8 cellular contexts compared by ENCODE assay signal in genomic region chr6:11144393-11144829, GRCh38. TPM values are rescaled to one million over a fixed set of nuclear protein-coding genes. Genes with fewer than 3 reads are reported as not detected.
DNase-seq lines count a peak whose midpoint lies in the region; ATAC-seq and TF ChIP-seq lines count a peak whose summit lies in the region.

No MANE protein-coding gene starts in this region.

- H2AK5ac ChIP-seq in mesenchymal stem cell (ENCODE audit: low read length, severe bottlenecking), result no peak overlapping the region

- peak; percentile 58 for ATAC-seq in HG03039 (IDR thresholded peaks at IDR 0.05; ENCODE audit: unreplicated experiment)
- peak; percentile 96 for ATAC-seq in activated CD8-positive, alpha-beta T cell treated with anti-CD3 and anti-CD28 coated beads for 36 hours
- peak; percentile 92 for ATAC-seq in effector memory CD8-positive, alpha-beta T cell (replicated peaks)

- intact Hi-C loops in activated CD8-positive, alpha-beta T cell treated with anti-CD3 and anti-CD28 coated beads for 36 hours (cut with micrococcal nuclease), result loop anchor here (1.0 to 5.0 kb wide), 3 partner anchors 223 to 428 kb away; no protein-coding TSS in a partner anchor

- H3K4me3 Mint-ChIP-seq in activated CD8-positive, alpha-beta T cell treated with anti-CD3 and anti-CD28 coated beads for 36 hours, result no peak overlapping the region
- no peak overlapping the region for H3K4me3 Mint-ChIP-seq in effector memory CD8-positive, alpha-beta T cell

- POLR2A ChIA-PET in activated CD8-positive, alpha-beta T cell treated with anti-CD3 and anti-CD28 coated beads for 36 hours (lab: Charles Lee), result interaction anchor here (0.6 to 1.6 kb wide), 3 partner anchors 24 to 352 kb away, joined by 3 to 10 read pairs (median 4); no protein-coding TSS in a partner anchor

- H3K18ac ChIP-seq in mesenchymal stem cell (ENCODE audit: low read depth in 1 of 2, low read length in 2 of 2), result no peak overlapping the region

- H3K9ac ChIP-seq in mesenchymal stem cell (ENCODE audit: low read length), result no peak overlapping the region

- H3K36me3 ChIP-seq in mesenchymal stem cell (ENCODE audit: control insufficient read depth in 1 of 2, insufficient read depth in 2 of 2, low read depth in 1 of 2, low read length in 2 of 2), result no peaks in the 10 kb centered on the region

- H3K4me3 ChIP-seq in mesenchymal stem cell (ENCODE audit: insufficient read depth in 1 of 2, low read depth in 1 of 2, low read length in 2 of 2), result no peak overlapping the region

- H3K4me1 ChIP-seq in mesenchymal stem cell (ENCODE audit: control insufficient read depth, insufficient read depth, low read depth, low read length), result peaks cover 2% of the 10 kb centered on the region

- H2AFZ ChIP-seq in mesenchymal stem cell (ENCODE audit: low read depth, low read length), result no peak overlapping the region

- no peaks in the 10 kb centered on the region for H3K36me3 Mint-ChIP-seq in activated CD8-positive, alpha-beta T cell treated with anti-CD3 and anti-CD28 coated beads for 36 hours (ENCODE audit: low read depth)
- H3K36me3 Mint-ChIP-seq in effector memory CD8-positive, alpha-beta T cell (ENCODE audit: insufficient read depth), result no peaks in the 10 kb centered on the region

- no peaks in the 10 kb centered on the region for H3K27me3 ChIP-seq in mesenchymal stem cell (ENCODE audit: control insufficient read depth in 1 of 2, insufficient read depth in 1 of 2, low read length in 2 of 2)

- no peak overlapping the region for H3K4me2 ChIP-seq in mesenchymal stem cell (ENCODE audit: low read length, poor library complexity, severe bottlenecking)

- H4K8ac ChIP-seq in mesenchymal stem cell (ENCODE audit: low read length), result no peak overlapping the region

- H4K91ac ChIP-seq in mesenchymal stem cell (ENCODE audit: low read length), result no peak overlapping the region

- no peak overlapping the region for H3K27ac Mint-ChIP-seq in activated CD8-positive, alpha-beta T cell treated with anti-CD3 and anti-CD28 coated beads for 36 hours
- H3K27ac Mint-ChIP-seq in effector memory CD8-positive, alpha-beta T cell, result no peak overlapping the region

- H2BK12ac ChIP-seq in mesenchymal stem cell (ENCODE audit: low read length in 2 of 2), result peak overlapping the region in 1 of 2 experiments; percentile 43

- TF ChIP-seq CTCF in 22Rv1 (IDR thresholded peaks at IDR 0.05) (peak; percentile 87), GM12873 (IDR thresholded peaks at IDR 0.05; ENCODE audit: insufficient read depth, low read depth, low read length, missing control alignments) (peak; percentile 92)
- TF ChIP-seq CTCF in activated CD8-positive, alpha-beta T cell treated with anti-CD3 and anti-CD28 coated beads for 36 hours (IDR thresholded peaks at IDR 0.05), result peak; percentile 85

- 27% methylated on average over 6 of the region's 6 CpGs for WGBS in mesenchymal stem cell

- CTCF ChIA-PET in activated CD8-positive, alpha-beta T cell treated with anti-CD3 and anti-CD28 coated beads for 36 hours (lab: Charles Lee), result interaction anchor here (0.6 to 4.0 kb wide), 23 partner anchors 11 to 431 kb away, joined by 3 to 86 read pairs (median 3); no protein-coding TSS in a partner anchor

- H3K27ac ChIP-seq in 22Rv1, result no peak overlapping the region
- no peak overlapping the region for H3K27ac ChIP-seq in mesenchymal stem cell (ENCODE audit: low read length, poor library complexity, severe bottlenecking)

- no peak overlapping the region for H3K23ac ChIP-seq in mesenchymal stem cell (ENCODE audit: low read length in 2 of 2)

- H3K14ac ChIP-seq in mesenchymal stem cell (ENCODE audit: low read length in 2 of 2), result no peak overlapping the region

- no peak overlapping the region for H3K4ac ChIP-seq in mesenchymal stem cell (ENCODE audit: low read depth in 1 of 2, low read length in 2 of 2)

- peaks cover 11% of the 10 kb centered on the region for H3K4me1 Mint-ChIP-seq in activated CD8-positive, alpha-beta T cell treated with anti-CD3 and anti-CD28 coated beads for 36 hours (ENCODE audit: low read depth)
- peaks cover 2 to 3% of the 10 kb centered on the region in 2 donors for H3K4me1 Mint-ChIP-seq in effector memory CD8-positive, alpha-beta T cell (ENCODE audit: low read depth in 2 of 2)

- H3K79me1 ChIP-seq in mesenchymal stem cell (replicated peaks; ENCODE audit: low read length, poor library complexity, severe bottlenecking), result no peaks in the 10 kb centered on the region

- no peaks in the 10 kb centered on the region for H3K9me3 Mint-ChIP-seq in activated CD8-positive, alpha-beta T cell treated with anti-CD3 and anti-CD28 coated beads for 36 hours
- no peaks in the 10 kb centered on the region for H3K9me3 Mint-ChIP-seq in effector memory CD8-positive, alpha-beta T cell

- no peaks in the 10 kb centered on the region for H3K27me3 Mint-ChIP-seq in activated CD8-positive, alpha-beta T cell treated with anti-CD3 and anti-CD28 coated beads for 36 hours
- no peaks in the 10 kb centered on the region for H3K27me3 Mint-ChIP-seq in effector memory CD8-positive, alpha-beta T cell

- H3K9me3 ChIP-seq in mesenchymal stem cell (ENCODE audit: control insufficient read depth, low read length), result no peaks in the 10 kb centered on the region

- H2BK120ac ChIP-seq in mesenchymal stem cell (ENCODE audit: low read depth, low read length), result no peak overlapping the region

- DNase-seq in NCI-H774 (lab: John Stamatoyannopoulos, UW) (peak; percentile 49), mesenchymal stem cell (peak; percentile 77)
- DNase-seq in activated CD8-positive, alpha-beta T cell treated with anti-CD3 and anti-CD28 coated beads for 36 hours, result peak; percentile 87
- peak; percentile 68 to 71 (median 70) for DNase-seq in effector memory CD8-positive, alpha-beta T cell
- peak; percentile 49 to 54 for DNase-seq in stimulated activated CD8-positive, alpha-beta memory T cell treated with anti-CD3 and anti-CD28 coated beads, Interleukin-15, amount 100 ng/mL, for 48 hours (ENCODE audit: low read depth in 2 of 2)

- H2BK15ac ChIP-seq in mesenchymal stem cell (ENCODE audit: low read depth, poor library complexity, severe bottlenecking), result no peak overlapping the region

- H2BK5ac ChIP-seq in mesenchymal stem cell (ENCODE audit: low read depth, low read length, poor library complexity, severe bottlenecking), result no peak overlapping the region

RNA-seq across cellular contexts. Expression of gene ERVFRD-1, which starts 32.9 kb away (rescaled TPM):
- total RNA-seq in activated CD8-positive, alpha-beta T cell treated with anti-CD3 and anti-CD28 coated beads for 36 hours, result not detected
- polyA plus RNA-seq in mesenchymal stem cell (2013, experiment 1 of 2), result 0.03 TPM
- 0.01 TPM for polyA plus RNA-seq in mesenchymal stem cell (2013, experiment 2 of 2)

RNA-seq across cellular contexts. Expression of gene SMIM13, which starts 50.8 kb away (rescaled TPM):
- 1 to 10 TPM; 7.5 to 7.7 TPM for total RNA-seq in activated CD8-positive, alpha-beta T cell treated with anti-CD3 and anti-CD28 coated beads for 36 hours
- polyA plus RNA-seq in mesenchymal stem cell (2013, experiment 1 of 2), result 12.3 TPM
- 13.6 TPM for polyA plus RNA-seq in mesenchymal stem cell (2013, experiment 2 of 2)
